ENCODE assay signal across 8 cellular contexts in genomic region chr6:6003334-6004146, GRCh38. TPM values are rescaled to one million over a fixed set of nuclear protein-coding genes. Genes with fewer than 3 reads are reported as not detected.
DNase-seq lines count a peak whose midpoint lies in the region; ATAC-seq, FAIRE-seq and TF ChIP-seq lines count a peak whose summit lies in the region.

No MANE protein-coding gene starts in this region.

- peaks cover 9% of the 10 kb centered on the region for H3K36me3 Mint-ChIP-seq in IgD-negative memory B cell

- H3K27me3 ChIP-seq in BLaER1 (peaks cover 100% of the 10 kb centered on the region), ascending aorta (peaks cover 61% of the 10 kb centered on the region), subcutaneous abdominal adipose tissue (ENCODE audit: control insufficient read depth in 5 of 5, insufficient read depth in 4 of 5, low read length in 5 of 5) (peaks cover 0 to 53% (median 14%) of the 10 kb centered on the region in 5 donors)

- H3K4me3 ChIP-seq in BLaER1, result peak overlapping the region; percentile 57
- peak overlapping the region; percentile 35 to 43 for H3K4me3 ChIP-seq in ascending aorta
- H3K4me3 ChIP-seq in kidney (ENCODE audit: low read length in 2 of 2), result peak overlapping the region; percentile 48 to 51
- peak overlapping the region; percentile 79 to 91 (median 80) for H3K4me3 ChIP-seq in subcutaneous abdominal adipose tissue (ENCODE audit: low read depth in 1 of 5, low read length in 5 of 5)

- TF ChIP-seq CTCF in ascending aorta (IDR thresholded peaks at IDR 0.05) (no peak), kidney (IDR thresholded peaks at IDR 0.05; ENCODE audit: borderline replicate concordance, extremely low read depth, insufficient read depth) (no peak)

- H3K27me3 Mint-ChIP-seq in IgD-negative memory B cell, result peaks cover 77% of the 10 kb centered on the region

- H3K27ac Mint-ChIP-seq in IgD-negative memory B cell, result peak overlapping the region; percentile 94 to 99 (median 97)

- peaks cover 4 to 32% (median 13%) of the 10 kb centered on the region in 3 donors for H3K9me3 Mint-ChIP-seq in IgD-negative memory B cell

- no peak overlapping the region for H3K27ac ChIP-seq in BLaER1
- H3K27ac ChIP-seq in ascending aorta, result no peak overlapping the region
- H3K27ac ChIP-seq in kidney (ENCODE audit: low read depth in 2 of 2, low read length in 2 of 2), result no peak overlapping the region
- H3K27ac ChIP-seq in subcutaneous abdominal adipose tissue (ENCODE audit: low read depth, low read length), result peak overlapping the region; percentile 65

- peak overlapping the region; percentile 70 to 94 (median 75) for H3K4me3 Mint-ChIP-seq in IgD-negative memory B cell

- peaks cover 98% of the 10 kb centered on the region for H4K20me1 ChIP-seq in BLaER1

- no peak for FAIRE-seq in kidney (lab: Jason Lieb, UNC)

- intact Hi-C loops in ascending aorta (cut with DNase I) (loop anchor here (5.0 kb wide), 1 partner anchor 96 kb away; no protein-coding TSS in a partner anchor), kidney (cut with DNase I) (no loop called here)

- H3K36me3 ChIP-seq in BLaER1, result no peaks in the 10 kb centered on the region
- no peaks in the 10 kb centered on the region for H3K36me3 ChIP-seq in ascending aorta
- no peaks in the 10 kb centered on the region for H3K36me3 ChIP-seq in kidney (ENCODE audit: control insufficient read depth in 1 of 2, insufficient read depth in 2 of 2, low read length in 2 of 2)
- peaks cover 0 to 6% (median 0%) of the 10 kb centered on the region in 5 donors for H3K36me3 ChIP-seq in subcutaneous abdominal adipose tissue (ENCODE audit: control insufficient read depth in 5 of 5, insufficient read depth in 5 of 5, low read length in 5 of 5)

- H3K4me1 Mint-ChIP-seq in IgD-negative memory B cell, result peaks cover 18 to 28% (median 23%) of the 10 kb centered on the region in 3 donors

- H3K4me2 ChIP-seq in BLaER1, result peak overlapping the region; percentile 71

- ATAC-seq in HG02981 (IDR thresholded peaks at IDR 0.05; ENCODE audit: unreplicated experiment) (no peak), GM19463 (IDR thresholded peaks at IDR 0.05; ENCODE audit: unreplicated experiment) (no peak)

- DNase-seq in ascending aorta (ENCODE audit: low spot score in 2 of 2) (no peak), kidney (peak; percentile 75)
- no peak for DNase-seq in stimulated activated CD4-positive, alpha-beta T cell treated with anti-CD3 and anti-CD28 coated beads, Interleukin-12 subunit alpha, Interleukin-12 subunit beta, amount 100 ng/mL, for 4 hours

- H3K9me3 ChIP-seq in BLaER1, result peaks cover 12% of the 10 kb centered on the region
- no peaks in the 10 kb centered on the region for H3K9me3 ChIP-seq in ascending aorta
- no peaks in the 10 kb centered on the region for H3K9me3 ChIP-seq in kidney (ENCODE audit: control insufficient read depth in 1 of 2, low read length in 2 of 2)
- no peaks in the 10 kb centered on the region for H3K9me3 ChIP-seq in subcutaneous abdominal adipose tissue (ENCODE audit: control insufficient read depth in 5 of 5, low read length in 5 of 5)

- H3K4me1 ChIP-seq in BLaER1, result peaks cover 36% of the 10 kb centered on the region
- peaks cover 15 to 26% of the 10 kb centered on the region in 2 donors for H3K4me1 ChIP-seq in ascending aorta
- peaks cover 4 to 8% of the 10 kb centered on the region in 2 donors for H3K4me1 ChIP-seq in kidney (ENCODE audit: control insufficient read depth in 1 of 2, insufficient read depth in 1 of 2, low read depth in 1 of 2, low read length in 2 of 2)
- peaks cover 0 to 96% (median 82%) of the 10 kb centered on the region in 5 donors for H3K4me1 ChIP-seq in subcutaneous abdominal adipose tissue (ENCODE audit: control insufficient read depth in 5 of 5, insufficient read depth in 5 of 5, low read length in 5 of 5)

- no peak overlapping the region for H3K9ac ChIP-seq in BLaER1
- H3K9ac ChIP-seq in kidney (ENCODE audit: low read length in 2 of 2), result no peak overlapping the region
- H3K9ac ChIP-seq in subcutaneous abdominal adipose tissue (ENCODE audit: low read length in 5 of 5), result peak overlapping the region; percentile 47 to 74 (median 67)

RNA-seq across cellular contexts. Expression of gene NRN1, which starts 3.2 kb away (rescaled TPM):
- polyA plus RNA-seq in IgD-negative memory B cell (0.40 TPM), kidney (ENCODE audit: insufficient read depth, low read depth, low replicate concordance) (6.4 TPM)
- total RNA-seq in ascending aorta (40.8 TPM), kidney (8.5 TPM)

Comparison
In these comparisons a context has a peak if more than half of its experiments do, and no peak if none do; other contexts are left out.
1. H3K9ac ChIP-seq: peak in subcutaneous abdominal adipose tissue (5 of 5); none in BLaER1 (single experiment) and kidney (0 of 2).
2. Peak in every context shown above with its lines, with median percentiles within 50 percentile points of each other: H3K4me3 ChIP-seq.